Comparison of ENCODE assay signal across 1 cellular context in the genomic region with DNA sequence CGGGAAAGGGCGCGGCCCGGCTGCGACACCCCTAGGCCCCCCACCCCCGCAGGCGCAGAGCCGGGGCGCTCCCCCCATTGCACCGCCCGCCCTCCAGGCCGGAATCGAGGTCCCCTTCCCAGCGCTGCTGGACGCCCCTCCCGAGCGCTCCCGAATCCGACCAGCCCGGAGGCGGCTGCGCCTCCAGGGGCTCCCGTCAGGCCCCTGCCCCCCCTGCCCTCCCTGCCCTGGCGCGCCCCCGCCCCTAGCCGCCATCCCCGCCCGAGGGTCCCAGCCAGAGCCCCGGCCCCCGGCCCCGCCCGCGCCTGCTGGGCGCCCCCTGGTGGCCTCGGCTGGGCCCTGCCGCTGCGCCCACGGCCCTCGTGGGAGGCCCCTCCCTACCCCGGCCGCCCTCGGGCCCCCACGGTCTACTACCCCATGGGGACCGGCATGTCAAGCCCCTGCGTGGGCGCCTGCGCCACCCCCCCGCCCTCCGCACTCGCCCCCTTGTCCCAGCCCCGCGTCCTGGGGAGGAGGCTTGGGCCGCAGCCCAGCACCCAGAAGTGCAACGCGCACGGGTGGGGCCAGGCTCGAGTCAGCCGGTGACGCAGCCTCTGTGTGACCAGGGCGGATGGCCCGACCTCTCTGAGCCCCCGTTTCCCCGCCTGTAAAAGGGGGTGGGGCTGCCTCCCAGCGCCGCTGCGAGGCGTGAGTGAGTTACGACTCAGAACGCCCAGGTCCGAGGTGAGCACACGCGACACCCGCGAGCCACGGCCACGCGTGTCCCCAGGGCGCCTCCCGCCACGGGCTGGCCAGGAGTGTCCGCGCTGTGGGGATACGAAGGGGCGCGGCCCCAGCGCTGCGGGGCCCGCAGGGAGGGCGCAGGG.
A peak's percentile ranks its signal among the peaks of the same experiment; 100 is the strongest.
TF ChIP-seq lines count a peak whose summit lies in the region.

No MANE protein-coding gene starts in this region.

TF ChIP-seq in HEK293, 187 proteins besides CTCF, POLR2A, EP300 and RAD21 (continued from another document and continues in another):
- TF ChIP-seq, protein P1, sequence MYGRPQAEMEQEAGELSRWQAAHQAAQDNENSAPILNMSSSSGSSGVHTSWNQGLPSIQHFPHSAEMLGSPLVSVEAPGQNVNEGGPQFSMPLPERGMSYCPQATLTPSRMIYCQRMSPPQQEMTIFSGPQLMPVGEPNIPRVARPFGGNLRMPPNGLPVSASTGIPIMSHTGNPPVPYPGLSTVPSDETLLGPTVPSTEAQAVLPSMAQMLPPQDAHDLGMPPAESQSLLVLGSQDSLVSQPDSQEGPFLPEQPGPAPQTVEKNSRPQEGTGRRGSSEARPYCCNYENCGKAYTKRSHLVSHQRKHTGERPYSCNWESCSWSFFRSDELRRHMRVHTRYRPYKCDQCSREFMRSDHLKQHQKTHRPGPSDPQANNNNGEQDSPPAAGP (tag by site-specific recombination; IDR thresholded peaks at IDR 0.05), result peak; percentile 92
- no peak for TF ChIP-seq ZBTB44 (tag by site-specific recombination; IDR thresholded peaks at IDR 0.05)
- no peak for TF ChIP-seq ZNF18 (tag by site-specific recombination; IDR thresholded peaks at IDR 0.05)
- peak; percentile 32; the same call in 1 of the 2 replicates for TF ChIP-seq ZEB2 (tag by site-specific recombination; IDR thresholded peaks at IDR 0.05)
- TF ChIP-seq, protein P2, sequence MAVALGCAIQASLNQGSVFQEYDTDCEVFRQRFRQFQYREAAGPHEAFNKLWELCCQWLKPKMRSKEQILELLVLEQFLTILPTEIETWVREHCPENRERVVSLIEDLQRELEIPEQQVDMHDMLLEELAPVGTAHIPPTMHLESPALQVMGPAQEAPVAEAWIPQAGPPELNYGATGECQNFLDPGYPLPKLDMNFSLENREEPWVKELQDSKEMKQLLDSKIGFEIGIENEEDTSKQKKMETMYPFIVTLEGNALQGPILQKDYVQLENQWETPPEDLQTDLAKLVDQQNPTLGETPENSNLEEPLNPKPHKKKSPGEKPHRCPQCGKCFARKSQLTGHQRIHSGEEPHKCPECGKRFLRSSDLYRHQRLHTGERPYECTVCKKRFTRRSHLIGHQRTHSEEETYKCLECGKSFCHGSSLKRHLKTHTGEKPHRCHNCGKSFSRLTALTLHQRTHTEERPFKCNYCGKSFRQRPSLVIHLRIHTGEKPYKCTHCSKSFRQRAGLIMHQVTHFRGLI (tag by site-specific recombination; IDR thresholded peaks at IDR 0.05), result no peak
- TF ChIP-seq, protein P3, sequence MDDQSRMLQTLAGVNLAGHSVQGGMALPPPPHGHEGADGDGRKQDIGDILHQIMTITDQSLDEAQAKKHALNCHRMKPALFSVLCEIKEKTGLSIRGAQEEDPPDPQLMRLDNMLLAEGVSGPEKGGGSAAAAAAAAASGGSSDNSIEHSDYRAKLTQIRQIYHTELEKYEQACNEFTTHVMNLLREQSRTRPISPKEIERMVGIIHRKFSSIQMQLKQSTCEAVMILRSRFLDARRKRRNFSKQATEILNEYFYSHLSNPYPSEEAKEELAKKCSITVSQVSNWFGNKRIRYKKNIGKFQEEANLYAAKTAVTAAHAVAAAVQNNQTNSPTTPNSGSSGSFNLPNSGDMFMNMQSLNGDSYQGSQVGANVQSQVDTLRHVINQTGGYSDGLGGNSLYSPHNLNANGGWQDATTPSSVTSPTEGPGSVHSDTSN (CRISPR knock-in tag; IDR thresholded peaks at IDR 0.05), result no peak
- TF ChIP-seq, protein P4, sequence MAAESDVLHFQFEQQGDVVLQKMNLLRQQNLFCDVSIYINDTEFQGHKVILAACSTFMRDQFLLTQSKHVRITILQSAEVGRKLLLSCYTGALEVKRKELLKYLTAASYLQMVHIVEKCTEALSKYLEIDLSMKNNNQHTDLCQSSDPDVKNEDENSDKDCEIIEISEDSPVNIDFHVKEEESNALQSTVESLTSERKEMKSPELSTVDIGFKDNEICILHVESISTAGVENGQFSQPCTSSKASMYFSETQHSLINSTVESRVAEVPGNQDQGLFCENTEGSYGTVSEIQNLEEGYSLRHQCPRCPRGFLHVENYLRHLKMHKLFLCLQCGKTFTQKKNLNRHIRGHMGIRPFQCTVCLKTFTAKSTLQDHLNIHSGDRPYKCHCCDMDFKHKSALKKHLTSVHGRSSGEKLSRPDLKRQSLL (tag by site-specific recombination; IDR thresholded peaks at IDR 0.05), result no peak
- TF ChIP-seq OVOL3 (tag by site-specific recombination; IDR thresholded peaks at IDR 0.05), result no peak
- TF ChIP-seq ZNF239 (tag by site-specific recombination; IDR thresholded peaks at IDR 0.05), result no peak
- TF ChIP-seq ZBTB21 (tag by site-specific recombination; IDR thresholded peaks at IDR 0.05), result no peak
- no peak for TF ChIP-seq ZNF148 (tag by site-specific recombination; IDR thresholded peaks at IDR 0.05; ENCODE audit: borderline replicate concordance)
- TF ChIP-seq, protein P5, sequence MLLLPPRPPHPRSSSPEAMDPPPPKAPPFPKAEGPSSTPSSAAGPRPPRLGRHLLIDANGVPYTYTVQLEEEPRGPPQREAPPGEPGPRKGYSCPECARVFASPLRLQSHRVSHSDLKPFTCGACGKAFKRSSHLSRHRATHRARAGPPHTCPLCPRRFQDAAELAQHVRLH (tag by site-specific recombination; IDR thresholded peaks at IDR 0.05), result no peak
- TF ChIP-seq, protein P6, sequence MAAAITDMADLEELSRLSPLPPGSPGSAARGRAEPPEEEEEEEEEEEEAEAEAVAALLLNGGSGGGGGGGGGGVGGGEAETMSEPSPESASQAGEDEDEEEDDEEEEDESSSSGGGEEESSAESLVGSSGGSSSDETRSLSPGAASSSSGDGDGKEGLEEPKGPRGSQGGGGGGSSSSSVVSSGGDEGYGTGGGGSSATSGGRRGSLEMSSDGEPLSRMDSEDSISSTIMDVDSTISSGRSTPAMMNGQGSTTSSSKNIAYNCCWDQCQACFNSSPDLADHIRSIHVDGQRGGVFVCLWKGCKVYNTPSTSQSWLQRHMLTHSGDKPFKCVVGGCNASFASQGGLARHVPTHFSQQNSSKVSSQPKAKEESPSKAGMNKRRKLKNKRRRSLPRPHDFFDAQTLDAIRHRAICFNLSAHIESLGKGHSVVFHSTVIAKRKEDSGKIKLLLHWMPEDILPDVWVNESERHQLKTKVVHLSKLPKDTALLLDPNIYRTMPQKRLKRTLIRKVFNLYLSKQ (tag by site-specific recombination; IDR thresholded peaks at IDR 0.05; ENCODE audit: borderline replicate concordance), result no peak
- TF ChIP-seq, protein P7, sequence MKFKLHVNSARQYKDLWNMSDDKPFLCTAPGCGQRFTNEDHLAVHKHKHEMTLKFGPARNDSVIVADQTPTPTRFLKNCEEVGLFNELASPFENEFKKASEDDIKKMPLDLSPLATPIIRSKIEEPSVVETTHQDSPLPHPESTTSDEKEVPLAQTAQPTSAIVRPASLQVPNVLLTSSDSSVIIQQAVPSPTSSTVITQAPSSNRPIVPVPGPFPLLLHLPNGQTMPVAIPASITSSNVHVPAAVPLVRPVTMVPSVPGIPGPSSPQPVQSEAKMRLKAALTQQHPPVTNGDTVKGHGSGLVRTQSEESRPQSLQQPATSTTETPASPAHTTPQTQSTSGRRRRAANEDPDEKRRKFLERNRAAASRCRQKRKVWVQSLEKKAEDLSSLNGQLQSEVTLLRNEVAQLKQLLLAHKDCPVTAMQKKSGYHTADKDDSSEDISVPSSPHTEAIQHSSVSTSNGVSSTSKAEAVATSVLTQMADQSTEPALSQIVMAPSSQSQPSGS (tag by site-specific recombination; IDR thresholded peaks at IDR 0.05; ENCODE audit: low read depth), result no peak
- no peak for TF ChIP-seq GFI1B (tag by site-specific recombination; IDR thresholded peaks at IDR 0.05)
- TF ChIP-seq ZNF354C (tag by site-specific recombination; IDR thresholded peaks at IDR 0.05; ENCODE audit: borderline replicate concordance, low read depth), result no peak
- peak; percentile 74 for TF ChIP-seq SP3 (tag by site-specific recombination; IDR thresholded peaks at IDR 0.05)
- TF ChIP-seq ZFHX2 (tag by site-specific recombination; conservative IDR thresholded peaks at IDR 0.05), result peak; percentile 91
- TF ChIP-seq ZNF140 (tag by site-specific recombination; IDR thresholded peaks at IDR 0.05), result no peak
- TF ChIP-seq YY2 (tag by site-specific recombination; IDR thresholded peaks at IDR 0.05), result no peak
- no peak for TF ChIP-seq ZNF184 (tag by site-specific recombination; IDR thresholded peaks at IDR 0.05)
- TF ChIP-seq, protein P8, sequence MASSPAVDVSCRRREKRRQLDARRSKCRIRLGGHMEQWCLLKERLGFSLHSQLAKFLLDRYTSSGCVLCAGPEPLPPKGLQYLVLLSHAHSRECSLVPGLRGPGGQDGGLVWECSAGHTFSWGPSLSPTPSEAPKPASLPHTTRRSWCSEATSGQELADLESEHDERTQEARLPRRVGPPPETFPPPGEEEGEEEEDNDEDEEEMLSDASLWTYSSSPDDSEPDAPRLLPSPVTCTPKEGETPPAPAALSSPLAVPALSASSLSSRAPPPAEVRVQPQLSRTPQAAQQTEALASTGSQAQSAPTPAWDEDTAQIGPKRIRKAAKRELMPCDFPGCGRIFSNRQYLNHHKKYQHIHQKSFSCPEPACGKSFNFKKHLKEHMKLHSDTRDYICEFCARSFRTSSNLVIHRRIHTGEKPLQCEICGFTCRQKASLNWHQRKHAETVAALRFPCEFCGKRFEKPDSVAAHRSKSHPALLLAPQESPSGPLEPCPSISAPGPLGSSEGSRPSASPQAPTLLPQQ (tag by site-specific recombination; IDR thresholded peaks at IDR 0.05), result peak; percentile 61
- no peak for TF ChIP-seq ZNF645 (tag by site-specific recombination; IDR thresholded peaks at IDR 0.05)
- no peak for TF ChIP-seq HOXC10 (CRISPR knock-in tag; IDR thresholded peaks at IDR 0.05)
- TF ChIP-seq, protein P9, sequence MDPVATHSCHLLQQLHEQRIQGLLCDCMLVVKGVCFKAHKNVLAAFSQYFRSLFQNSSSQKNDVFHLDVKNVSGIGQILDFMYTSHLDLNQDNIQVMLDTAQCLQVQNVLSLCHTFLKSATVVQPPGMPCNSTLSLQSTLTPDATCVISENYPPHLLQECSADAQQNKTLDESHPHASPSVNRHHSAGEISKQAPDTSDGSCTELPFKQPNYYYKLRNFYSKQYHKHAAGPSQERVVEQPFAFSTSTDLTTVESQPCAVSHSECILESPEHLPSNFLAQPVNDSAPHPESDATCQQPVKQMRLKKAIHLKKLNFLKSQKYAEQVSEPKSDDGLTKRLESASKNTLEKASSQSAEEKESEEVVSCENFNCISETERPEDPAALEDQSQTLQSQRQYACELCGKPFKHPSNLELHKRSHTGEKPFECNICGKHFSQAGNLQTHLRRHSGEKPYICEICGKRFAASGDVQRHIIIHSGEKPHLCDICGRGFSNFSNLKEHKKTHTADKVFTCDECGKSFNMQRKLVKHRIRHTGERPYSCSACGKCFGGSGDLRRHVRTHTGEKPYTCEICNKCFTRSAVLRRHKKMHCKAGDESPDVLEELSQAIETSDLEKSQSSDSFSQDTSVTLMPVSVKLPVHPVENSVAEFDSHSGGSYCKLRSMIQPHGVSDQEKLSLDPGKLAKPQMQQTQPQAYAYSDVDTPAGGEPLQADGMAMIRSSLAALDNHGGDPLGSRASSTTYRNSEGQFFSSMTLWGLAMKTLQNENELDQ (tag by site-specific recombination; IDR thresholded peaks at IDR 0.05; ENCODE audit: low read depth), result no peak
- no peak for TF ChIP-seq ZNF600 (tag by site-specific recombination; IDR thresholded peaks at IDR 0.05)
- TF ChIP-seq ZNF473 (tag by site-specific recombination; IDR thresholded peaks at IDR 0.05), result no peak
- TF ChIP-seq ZBTB20 (tag by site-specific recombination; IDR thresholded peaks at IDR 0.05), result no peak
- no peak for TF ChIP-seq ZFP37 (tag by site-specific recombination; IDR thresholded peaks at IDR 0.05)
- no peak for TF ChIP-seq ZNF24 (tag by site-specific recombination; IDR thresholded peaks at IDR 0.05)
- TF ChIP-seq ZNF549 (tag by site-specific recombination; IDR thresholded peaks at IDR 0.05), result no peak
- no peak for TF ChIP-seq ZNF501 (tag by site-specific recombination; IDR thresholded peaks at IDR 0.05)
- TF ChIP-seq ZNF16 (tag by site-specific recombination; IDR thresholded peaks at IDR 0.05; ENCODE audit: low read depth), result no peak
- TF ChIP-seq ZNF510 (tag by site-specific recombination; IDR thresholded peaks at IDR 0.05; ENCODE audit: insufficient replicate concordance), result no peak
